ENCODE assay signal across 8 cellular contexts in the genomic region with DNA sequence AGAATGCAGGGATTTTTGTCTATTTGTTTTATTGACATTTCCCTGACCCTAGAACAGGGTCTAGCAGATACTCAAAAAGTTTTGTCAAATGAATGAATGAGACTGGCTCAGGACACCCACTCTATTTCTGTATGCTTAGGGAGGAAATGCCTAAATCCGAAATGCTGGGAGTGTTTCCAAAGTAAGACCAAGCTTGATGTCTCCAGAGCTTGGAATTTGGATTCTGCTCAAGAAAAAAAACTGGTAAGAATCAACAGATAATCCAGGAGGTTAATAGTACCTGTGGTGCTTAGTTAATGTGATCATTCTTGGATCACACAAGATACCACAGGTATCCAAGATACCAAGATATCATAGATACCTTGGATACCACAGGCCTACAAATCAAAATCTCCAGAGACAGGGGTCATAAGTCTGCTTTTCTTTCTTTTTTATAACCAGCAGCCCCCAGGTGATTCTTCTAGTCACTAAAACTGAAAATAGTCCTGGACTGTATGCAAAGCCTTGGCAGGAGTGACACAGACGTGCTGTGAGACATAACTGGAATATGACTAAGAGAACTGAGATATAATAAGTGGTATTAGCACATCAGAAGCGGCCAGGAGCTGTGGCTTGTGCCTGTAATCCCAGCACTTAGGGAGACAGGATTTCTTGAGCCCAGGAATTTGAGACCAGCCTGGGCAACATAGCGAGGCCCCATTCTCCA. TPM values are rescaled to one million over a fixed set of nuclear protein-coding genes. Genes with fewer than 3 reads are reported as not detected.
DNase-seq lines count a peak whose midpoint lies in the region; ATAC-seq and TF ChIP-seq lines count a peak whose summit lies in the region.

No MANE protein-coding gene starts in this region.

- H3K36me3 ChIP-seq in RWPE2 (ENCODE audit: low read depth), result no peaks in the 10 kb centered on the region
- no peaks in the 10 kb centered on the region for H3K36me3 ChIP-seq in right atrium auricular region
- no peaks in the 10 kb centered on the region for H3K36me3 ChIP-seq in spleen

- H3K27me3 ChIP-seq in RWPE2 (ENCODE audit: insufficient read depth, poor library complexity, severe bottlenecking) (no peaks in the 10 kb centered on the region), right atrium auricular region (no peaks in the 10 kb centered on the region), spleen (replicated peaks in 1 of 7) (no peaks in the 10 kb centered on the region)

- no peak for TF ChIP-seq CTCF in RWPE2 (IDR thresholded peaks at IDR 0.05; ENCODE audit: poor library complexity, severe bottlenecking)
- no peak for TF ChIP-seq CTCF in right atrium auricular region (IDR thresholded peaks at IDR 0.05)
- TF ChIP-seq CTCF in spleen (IDR thresholded peaks at IDR 0.05 in 8 of 11, conservative IDR thresholded peaks at IDR 0.05 in 3 of 11), result no peak

- TF ChIP-seq POLR2A in spleen (IDR thresholded peaks at IDR 0.05), result no peak

- ATAC-seq in GM21619 (IDR thresholded peaks at IDR 0.05; ENCODE audit: unreplicated experiment), result peak; percentile 94
- peak; percentile 90 for ATAC-seq in RWPE2 (ENCODE audit: low read depth)

- H3K27ac ChIP-seq in RWPE2 (ENCODE audit: poor library complexity, severe bottlenecking) (no peak overlapping the region), right atrium auricular region (peak overlapping the region; percentile 9 to 71), spleen (peak overlapping the region in 2 of 8 donors; percentile 1 to 28)

- DNase-seq in AG08396 (ENCODE audit: low spot score) (peak; percentile 39), RWPE2 (ENCODE audit: low spot score) (no peak), right atrium auricular region (ENCODE audit: low spot score) (peak; percentile 79), DMS79 treated with DMSO at 0.1 percent for 48 hours (lab: John Stamatoyannopoulos, UW) (no peak), G401 (ENCODE audit: low spot score) (no peak), spleen (no peak), NCI-H2171 (lab: John Stamatoyannopoulos, UW) (no peak)

- H3K4me1 ChIP-seq in RWPE2 (ENCODE audit: insufficient read depth, poor library complexity, severe bottlenecking) (peaks cover 5% of the 10 kb centered on the region), right atrium auricular region (peaks cover 0 to 30% of the 10 kb centered on the region in 2 donors), spleen (peaks cover 0 to 12% (median 0%) of the 10 kb centered on the region in 6 donors)

- in situ Hi-C loops in G401 (cut with HindIII; ENCODE audit: low sequenced_read_pairs), result no loop called here

- H3K4me3 ChIP-seq in RWPE2 (ENCODE audit: severe bottlenecking) (no peak overlapping the region), right atrium auricular region (no peak overlapping the region), spleen (no peak overlapping the region)

- 72 to 83% (median 79%) methylated on average over 4 of the region's 4 CpGs for WGBS in spleen, 5 donors

- H3K9me3 ChIP-seq in RWPE2 (ENCODE audit: severe bottlenecking) (no peaks in the 10 kb centered on the region), right atrium auricular region (no peaks in the 10 kb centered on the region), spleen (no peaks in the 10 kb centered on the region)

- intact Hi-C loops in spleen (cut with DNase I; ENCODE audit: low total_unique reads), result no loop called here

RNA-seq across cellular contexts. Expression of a gene that starts 39.9 kb away (rescaled TPM):
- total RNA-seq in right atrium auricular region (10 to 100 TPM; 33.2 to 45.0 TPM), spleen (100 to 1,000 TPM in 4 of 7 donors, 10 to 100 TPM in 3; 97.9 to 140 (median 103) TPM)
- total RNA-seq in G401 (2014; rRNA removed; shearing (Covaris generic)), result 88.2 and 108 TPM in 2 replicates
- polyA plus RNA-seq in spleen, result 10 to 100 TPM; 17.4 to 23.2 (median 22.8) TPM

Comparison
In these comparisons a context has a peak if more than half of its experiments do, and no peak if none do; other contexts are left out.
1. DNase-seq: peak in AG08396 (single experiment) and right atrium auricular region (single experiment); none in RWPE2 (single experiment), DMS79 treated with DMSO at 0.1 percent for 48 hours (single experiment), G401 (single experiment), spleen (single experiment) and NCI-H2171 (single experiment).